In genomic region chr15:66882251-66883020, GRCh38 we compare ENCODE assay signal across 9 cellular contexts.
DNase-seq lines count a peak whose midpoint lies in the region; ATAC-seq, FAIRE-seq and TF ChIP-seq lines count a peak whose summit lies in the region.
"Had no signal": no experiment of that assay in that cellular context is flagged by ENCODE, and none has a peak within 500 bp of the region (broad histone marks: within the 10 kb centered on the region; RNA-seq: fewer than 3 reads in every experiment).

No MANE protein-coding gene starts in this region.

- H3K4me1 Mint-ChIP-seq in CD4-positive, alpha-beta memory T cell, result no peaks in the 10 kb centered on the region
- H3K4me1 Mint-ChIP-seq: CD14-positive monocyte had no signal

- POLR2A ChIA-PET in CD4-positive, alpha-beta memory T cell (lab: Charles Lee; ENCODE audit: partially characterized antibody), result no interaction called here

- no peak overlapping the region for H3K4me3 Mint-ChIP-seq in CD4-positive, alpha-beta memory T cell
- H3K4me3 Mint-ChIP-seq: CD14-positive monocyte had no signal

- no peak for TF ChIP-seq CTCF in esophagus muscularis mucosa (IDR thresholded peaks at IDR 0.05)

- H3K9me3 Mint-ChIP-seq in CD4-positive, alpha-beta memory T cell, result peaks cover 0 to under 1% (median 0%) of the 10 kb centered on the region in 8 donors

- DNase-seq in AG08395 (ENCODE audit: low spot score), result peak; percentile 84
- peak; percentile 68 for DNase-seq in RCC 7860 (ENCODE audit: low spot score)
- DNase-seq in esophagus muscularis mucosa (ENCODE audit: extremely low spot score), result peak; percentile 90
- peak; percentile 11 for DNase-seq in occipital lobe (lab: John Stamatoyannopoulos, UW)
- DNase-seq in CD4-positive, alpha-beta memory T cell, result no peak
- no peak for DNase-seq in NCI-H82 (lab: John Stamatoyannopoulos, UW)
- DNase-seq in NCI-H187 (lab: John Stamatoyannopoulos, UW), result no peak

- peaks cover 60 to 74% (median 64%) of the 10 kb centered on the region in 4 donors for H3K4me1 ChIP-seq in esophagus muscularis mucosa
- H3K4me1 ChIP-seq in CD4-positive, alpha-beta memory T cell (ENCODE audit: insufficient read depth, low read length), result no peaks in the 10 kb centered on the region

- no peak for FAIRE-seq in RCC 7860 (lab: Jason Lieb, UNC)

- WGBS in esophagus muscularis mucosa, result 83% methylated on average over 11 of the region's 11 CpGs

- no peaks in the 10 kb centered on the region for H3K36me3 ChIP-seq in esophagus muscularis mucosa
- H3K36me3 ChIP-seq in CD4-positive, alpha-beta memory T cell (ENCODE audit: insufficient read depth, low read length), result no peaks in the 10 kb centered on the region

- no peak for TF ChIP-seq EP300 in esophagus muscularis mucosa (IDR thresholded peaks at IDR 0.05)

- peak overlapping the region; percentile 72 to 80 (median 76) for H3K27ac ChIP-seq in esophagus muscularis mucosa (replicated peaks in 1 of 4)
- no peak overlapping the region for H3K27ac ChIP-seq in CD4-positive, alpha-beta memory T cell (ENCODE audit: low read depth, low read length)

- H3K9me3 ChIP-seq in esophagus muscularis mucosa, result no peaks in the 10 kb centered on the region
- H3K9me3 ChIP-seq in CD4-positive, alpha-beta memory T cell (ENCODE audit: control insufficient read depth in 1 of 2, low read length in 2 of 2), result no peaks in the 10 kb centered on the region

- H3K27ac Mint-ChIP-seq in CD4-positive, alpha-beta memory T cell, result no peak overlapping the region
- H3K27ac Mint-ChIP-seq: CD14-positive monocyte had no signal

- CTCF ChIA-PET in CD4-positive, alpha-beta memory T cell (lab: Charles Lee; ENCODE audit: partially characterized antibody), result no interaction called here

- no peaks in the 10 kb centered on the region for H3K36me3 Mint-ChIP-seq in CD4-positive, alpha-beta memory T cell
- H3K36me3 Mint-ChIP-seq: CD14-positive monocyte had no signal

- intact Hi-C loops in esophagus muscularis mucosa (cut with DNase I), result no loop called here
- intact Hi-C loops in CD4-positive, alpha-beta memory T cell (cut with micrococcal nuclease), result no loop called here

- H3K27me3 ChIP-seq in esophagus muscularis mucosa, result no peaks in the 10 kb centered on the region
- peaks cover 3% of the 10 kb centered on the region for H3K27me3 ChIP-seq in CD4-positive, alpha-beta memory T cell (ENCODE audit: insufficient read depth, low read length)

- no peak for ATAC-seq in HG02759 (IDR thresholded peaks at IDR 0.05; ENCODE audit: unreplicated experiment)

- no peak for TF ChIP-seq POLR2A in esophagus muscularis mucosa (IDR thresholded peaks at IDR 0.05; ENCODE audit: low read depth)

- peaks cover 2 to 9% of the 10 kb centered on the region in 2 donors for H3K27me3 Mint-ChIP-seq in CD4-positive, alpha-beta memory T cell

- H3K4me3 ChIP-seq in esophagus muscularis mucosa, result no peak overlapping the region
- no peak overlapping the region for H3K4me3 ChIP-seq in CD4-positive, alpha-beta memory T cell (ENCODE audit: low read length in 2 of 2)

Comparison
In these comparisons a context has a peak if more than half of its experiments do, and no peak if none do; other contexts are left out.
1. DNase-seq: peak in AG08395 (single experiment), RCC 7860 (single experiment), esophagus muscularis mucosa (single experiment) and occipital lobe (single experiment); none in CD4-positive, alpha-beta memory T cell (0 of 5), NCI-H82 (single experiment) and NCI-H187 (0 of 2).